21 cellular contexts compared by ENCODE assay signal in genomic region chr20:58392286-58392685, GRCh38. TPM values are rescaled to one million over a fixed set of nuclear protein-coding genes. Genes with fewer than 3 reads are reported as not detected.
DNase-seq lines count a peak whose midpoint lies in the region; ATAC-seq, FAIRE-seq and TF ChIP-seq lines count a peak whose summit lies in the region.
"Had no signal": no experiment of that assay in that cellular context is flagged by ENCODE, and none has a peak within 500 bp of the region (broad histone marks: within the 10 kb centered on the region; RNA-seq: fewer than 3 reads in every experiment).

No MANE protein-coding gene starts in this region.

- no peaks in the 10 kb centered on the region for H3K9me1 ChIP-seq in K562 (ENCODE audit: control insufficient read depth, insufficient read depth, low read length)

- H2AFZ ChIP-seq in SK-N-SH (ENCODE audit: low read depth) (no peak overlapping the region), K562 (ENCODE audit: low read depth, low read length) (no peak overlapping the region), osteoblast (ENCODE audit: low read length) (no peak overlapping the region)

- ATAC-seq in SK-N-SH treated with all-trans-retinoic acid at 6 μM for 48 hours (no peak), K562 (no peak), GM18868 (IDR thresholded peaks at IDR 0.05; ENCODE audit: unreplicated experiment) (no peak), body of pancreas (no peak)
- ATAC-seq: activated naive CD4-positive, alpha-beta T cell treated with anti-CD3 and anti-CD28 coated beads, Interleukin-2, amount 50 U/mL, for 72 hours; esophagus mucosa had no signal

- TF ChIP-seq EP300 in SK-N-SH (IDR thresholded peaks at IDR 0.05; ENCODE audit: borderline replicate concordance in 1 of 2, low read depth in 1 of 2, low read length in 1 of 2) (no peak), K562 (IDR thresholded peaks at IDR 0.05; ENCODE audit: low read length) (no peak)

- no peaks in the 10 kb centered on the region for H3K9me2 ChIP-seq in SK-N-SH

- POLR2A ChIA-PET in SK-N-SH (lab: Yijun Ruan, JAX): no interaction called here
- POLR2A ChIA-PET in K562 (lab: Yijun Ruan, JAX): interaction anchor here (1.0 kb wide), 1 partner anchor 17 kb away, joined by 3 read pairs; no protein-coding TSS in a partner anchor

- DNase-seq in SK-N-SH (no peak), HTR-8/SVneo (ENCODE audit: insufficient read length, low spot score) (no peak), K562 (ENCODE audit: extremely low read depth in 1 of 4, low spot score in 3 of 4) (no peak), osteoblast (ENCODE audit: insufficient read length, low spot score, missing footprints) (no peak), body of pancreas (no peak)
- DNase-seq in activated naive CD4-positive, alpha-beta T cell treated with Interleukin-2 at 50 U/mL for 16 hours: no peak
- DNase-seq: EL; IMR-90; NCI-H1092 treated with DMSO at 0.1 percent for 48 hours; NCI-H2171; NCI-H748 treated with DMSO at 0.1 percent for 48 hours; nucleus accumbens; stimulated activated CD4-positive, alpha-beta T cell treated with anti-CD3 and anti-CD28 coated beads, Interleukin-4, amount 100 ng/mL, for 1 hour; SW 1271 had no signal

- TF ChIP-seq RAD21 in SK-N-SH (IDR thresholded peaks at IDR 0.05; ENCODE audit: low read length) (no peak), K562 (CRISPR knock-in tag; conservative IDR thresholded peaks at IDR 0.05 in 1 of 2, IDR thresholded peaks at IDR 0.05 in 1 of 2) (no peak)

- H3K4me3 ChIP-seq in SK-N-SH (ENCODE audit: low read depth in 2 of 2, low read length in 1 of 2): no peak overlapping the region
- no peak overlapping the region for H3K4me3 ChIP-seq in K562
- no peak overlapping the region for H3K4me3 ChIP-seq in osteoblast (ENCODE audit: insufficient read depth, low read length)
- no peak overlapping the region for H3K4me3 ChIP-seq in body of pancreas
- H3K4me3 ChIP-seq: breast epithelium had no signal

- no peak overlapping the region for H3K9ac ChIP-seq in SK-N-SH
- no peak overlapping the region for H3K9ac ChIP-seq in K562 (ENCODE audit: insufficient read depth in 1 of 2, low read depth in 2 of 2, low read length in 2 of 2)

- H4K20me1 ChIP-seq in SK-N-SH (ENCODE audit: insufficient read depth) (peaks cover 28% of the 10 kb centered on the region), K562 (replicated peaks; ENCODE audit: control insufficient read depth, insufficient read depth, low read length) (peaks cover 33% of the 10 kb centered on the region; the same call in 1 of the 2 replicates), osteoblast (ENCODE audit: insufficient read depth, low read length) (peaks cover 27% of the 10 kb centered on the region)

- H3K4me2 ChIP-seq in SK-N-SH (peak overlapping the region; percentile 93), K562 (ENCODE audit: insufficient read depth, low read length) (peak overlapping the region; percentile 1; the same call in 1 of the 2 replicates), osteoblast (ENCODE audit: insufficient read depth, low read length) (no peak overlapping the region)

- H3K9me3 ChIP-seq in SK-N-SH (peaks cover 11% of the 10 kb centered on the region), K562 (replicated peaks; ENCODE audit: control insufficient read depth, insufficient read depth, low read depth, low read length) (peaks cover 5% of the 10 kb centered on the region; the same call in 1 of the 2 replicates), osteoblast (ENCODE audit: low read depth, low read length) (no peaks in the 10 kb centered on the region), body of pancreas (no peaks in the 10 kb centered on the region)
- H3K9me3 ChIP-seq: breast epithelium had no signal

- TF ChIP-seq POLR2A in K562 (conservative IDR thresholded peaks at IDR 0.05) (no peak), body of pancreas (IDR thresholded peaks at IDR 0.05) (no peak)

- peak overlapping the region in 1 of 2 experiments; percentile 74; a peak in 2 of 4 replicates for H3K27ac ChIP-seq in SK-N-SH (ENCODE audit: low read depth in 2 of 2, low read length in 1 of 2)
- no peak overlapping the region for H3K27ac ChIP-seq in K562 (ENCODE audit: extremely low read depth, low read depth, low read length)
- H3K27ac ChIP-seq in osteoblast (ENCODE audit: low read depth, low read length): peak overlapping the region; percentile 0
- H3K27ac ChIP-seq in body of pancreas: no peak overlapping the region
- H3K27ac ChIP-seq: 22Rv1, breast epithelium had no signal

- H3K36me3 ChIP-seq in SK-N-SH (replicated peaks in 1 of 2; ENCODE audit: control insufficient read depth in 1 of 2, insufficient read depth in 2 of 2, low read length in 1 of 2) (peaks cover 11 to 26% of the 10 kb centered on the region in 2 experiments), K562 (ENCODE audit: control insufficient read depth, insufficient read depth, low read length) (peaks cover 63% of the 10 kb centered on the region), osteoblast (ENCODE audit: insufficient read depth, low read length) (peaks cover 16% of the 10 kb centered on the region), body of pancreas (replicated peaks in 1 of 2; ENCODE audit: insufficient read depth in 1 of 2, low read depth in 2 of 2) (no peaks in the 10 kb centered on the region)
- H3K36me3 ChIP-seq: breast epithelium had no signal

- peaks cover 82% of the 10 kb centered on the region for H3K79me2 ChIP-seq in SK-N-SH (ENCODE audit: insufficient read depth)
- peaks cover 79% of the 10 kb centered on the region for H3K79me2 ChIP-seq in K562 (ENCODE audit: control insufficient read depth, insufficient read depth, low read length)
- peaks cover 80% of the 10 kb centered on the region for H3K79me2 ChIP-seq in osteoblast (ENCODE audit: insufficient read depth, low read length)

- H3K4me1 ChIP-seq in SK-N-SH (ENCODE audit: control insufficient read depth in 1 of 2, insufficient read depth in 2 of 2, low read depth in 1 of 2, low read length in 1 of 2) (peaks cover 17 to 18% of the 10 kb centered on the region in 2 experiments), K562 (replicated peaks in 1 of 2; ENCODE audit: control insufficient read depth in 2 of 2, insufficient read depth in 2 of 2, low read length in 2 of 2) (peaks cover 21 to 27% of the 10 kb centered on the region in 2 experiments), osteoblast (ENCODE audit: insufficient read depth, low read length) (peaks cover 13% of the 10 kb centered on the region), body of pancreas (peaks cover 33% of the 10 kb centered on the region)

- no TSS peak for BruUV-seq in K562 (replicated peaks; lab: Mats Ljungman, UMichigan)

- CTCF ChIA-PET in SK-N-SH (lab: Yijun Ruan, JAX) (interaction anchor here (1.0 kb wide), 1 partner anchor 56 kb away, joined by 3 read pairs; no protein-coding TSS in a partner anchor), K562 (lab: Yijun Ruan, JAX; ENCODE audit: low intra/inter-chr PET ratio) (no interaction called here)

- H3K27me3 ChIP-seq in SK-N-SH (ENCODE audit: insufficient read depth) (no peaks in the 10 kb centered on the region), K562 (ENCODE audit: control insufficient read depth in 2 of 2, insufficient read depth in 2 of 2, low read length in 2 of 2) (no peaks in the 10 kb centered on the region), osteoblast (ENCODE audit: insufficient read depth, low read length) (no peaks in the 10 kb centered on the region), body of pancreas (no peaks in the 10 kb centered on the region)
- H3K27me3 ChIP-seq: breast epithelium had no signal

- peaks cover 18% of the 10 kb centered on the region for H3F3A ChIP-seq in SK-N-SH (replicated peaks; ENCODE audit: insufficient read depth)

- in situ Hi-C loops in K562 (cut with MboI): no loop called here

- 90% methylated on average over 4 of the region's 4 CpGs for WGBS in SK-N-SH (ENCODE audit: low lambda C conversion rate)
- 67% methylated on average over 4 of the region's 4 CpGs for WGBS in K562 (ENCODE audit: insufficient coverage, low coverage, missing lambda C conversion rate)
- WGBS in body of pancreas, 2 donors: 70 to 73% methylated on average over 4 of the region's 4 CpGs

- intact Hi-C loops in K562 (cut with micrococcal nuclease) (no loop called here), body of pancreas (cut with DNase I) (no loop called here)

- FAIRE-seq in HTR-8/SVneo (lab: Jason Lieb, UNC) (peak; percentile 60), K562 (lab: Jason Lieb, UNC) (no peak)
- FAIRE-seq: islet of Langerhans had no signal

- no peak for TF ChIP-seq CTCF in SK-N-SH (IDR thresholded peaks at IDR 0.05)
- no peak for TF ChIP-seq CTCF in K562 (IDR thresholded peaks at IDR 0.05 in 2 of 3, conservative IDR thresholded peaks at IDR 0.05 in 1 of 3; ENCODE audit: insufficient read depth in 2 of 3, low read depth in 1 of 3, low read length in 3 of 3)
- TF ChIP-seq CTCF in osteoblast (IDR thresholded peaks at IDR 0.05; ENCODE audit: extremely low read depth, low read depth, low read length): no peak
- no peak for TF ChIP-seq CTCF in body of pancreas (IDR thresholded peaks at IDR 0.05)

TF ChIP-seq in SK-N-SH, 30 proteins besides CTCF, POLR2A, EP300 and RAD21 (continues in another document):
- TF ChIP-seq SIN3A (IDR thresholded peaks at IDR 0.05; ENCODE audit: borderline replicate concordance, low read depth, low read length): no peak

TF ChIP-seq in SK-N-SH treated with all-trans-retinoic acid at 6 μM for 48 hours, 23 proteins besides CTCF, POLR2A, EP300 and RAD21 (continues in another document):
- TF ChIP-seq TCF4 (CRISPR knock-in tag; IDR thresholded peaks at IDR 0.05; ENCODE audit: borderline replicate concordance): no peak

RNA-seq across cellular contexts. Expression of gene VAPB, which starts 3.3 kb away (rescaled TPM):
- polyA plus RNA-seq in SK-N-SH (2012; rRNA removed): 16.8 and 16.9 TPM in 2 replicates
- polyA plus RNA-seq in SK-N-SH (2012; cell fraction: cytosol; rRNA removed): 21.7 and 25.1 TPM in 2 replicates
- 19.8 and 23.8 TPM in 2 replicates for polyA plus RNA-seq in SK-N-SH (2012; cell fraction: nucleus; rRNA removed)
- total RNA-seq in K562 (2011; cell fraction: chromatin; rRNA removed; ENCODE audit: low replicate concordance): 28.5 and 56.2 TPM in 2 replicates
- 14.8 and 19.5 TPM in 2 replicates for total RNA-seq in K562 (2011; cell fraction: nucleolus; rRNA removed)
- 43.9 and 84.6 TPM in 2 replicates for total RNA-seq in K562 (2011; cell fraction: nucleoplasm; rRNA removed)
- total RNA-seq in K562 (2014; rRNA removed): 9.4 and 10.5 TPM in 2 replicates
- total RNA-seq in K562 (2014; rRNA removed; fragmentation: Illumina TruSeq; extraction: Trizol): 27.9 and 29.5 TPM in 2 replicates
- 22.7 and 25.7 TPM in 2 replicates for total RNA-seq in K562 (2015; rRNA removed; fragmentation: Illumina TruSeq; extraction: Trizol)
- 50.7 and 50.8 TPM in 2 replicates for total RNA-seq in K562 (2021)
- 22.6 and 40.3 TPM in 2 replicates for polyA plus RNA-seq in K562 (2011; rRNA removed)
- 18.5 and 29.2 TPM in 2 replicates for polyA plus RNA-seq in K562 (2011; cell fraction: cytosol; rRNA removed)
- polyA plus RNA-seq in K562 (2011; cell fraction: nucleus; rRNA removed): 22.9 and 26.1 TPM in 2 replicates
- 41.2 and 44.4 TPM in 2 replicates for polyA plus RNA-seq in K562 (2012)
- 51.0 and 51.2 TPM in 2 replicates for polyA plus RNA-seq in K562 (2014; fragmentation: Illumina TruSeq; extraction: Trizol)
- 1 to 10 TPM; 3.4 to 8.4 TPM for polyA plus RNA-seq in K562 (2014; fragmentation: Nextera tagmentation; extraction: Ambion mirVana)
- 32.7 and 34.3 TPM in 2 replicates for polyA plus RNA-seq in K562 (2014; rRNA removed)
- 25.1 and 32.6 TPM in 2 replicates for polyA minus RNA-seq in K562 (2011; rRNA and poly(A)+ RNA removed)
- polyA minus RNA-seq in K562 (2011; cell fraction: cytosol; rRNA and poly(A)+ RNA removed): 23.1 and 26.0 TPM in 2 replicates
- polyA minus RNA-seq in K562 (2011; cell fraction: nucleus; rRNA and poly(A)+ RNA removed): 12.1 and 20.3 TPM in 2 replicates
- total RNA-seq in osteoblast: 12.4 and 14.5 TPM in 2 replicates
- total RNA-seq in body of pancreas: 10 to 100 TPM; 10.5 to 11.9 TPM
